Comparison of ENCODE assay signal across 10 cellular contexts in genomic region chr2:85277416-85278158, GRCh38. TPM values are rescaled to one million over a fixed set of nuclear protein-coding genes. Genes with fewer than 3 reads are reported as not detected.
DNase-seq lines count a peak whose midpoint lies in the region; ATAC-seq and TF ChIP-seq lines count a peak whose summit lies in the region.
"Had no signal": no experiment of that assay in that cellular context is flagged by ENCODE, and none has a peak within 500 bp of the region (broad histone marks: within the 10 kb centered on the region; RNA-seq: fewer than 3 reads in every experiment).

No MANE protein-coding gene starts in this region.

- DNase-seq in Karpas-422 (no peak), dermis microvascular lymphatic vessel endothelial cell (ENCODE audit: low read depth in 2 of 2) (peak; percentile 45 to 56), left lung (no peak), hippocampal formation (lab: John Stamatoyannopoulos, UW) (no peak), cortex of kidney (lab: John Stamatoyannopoulos, UW) (no peak)
- no peak for DNase-seq in activated naive CD4-positive, alpha-beta T cell (lab: John Stamatoyannopoulos, UW)
- DNase-seq: naive B cell, NCI-H1436 treated with DMSO at 0.1 percent for 48 hours had no signal

- H3K27ac ChIP-seq in Karpas-422 (ENCODE audit: low read length): no peak overlapping the region
- H3K27ac ChIP-seq in left lung: peak overlapping the region; percentile 19 to 28
- peak overlapping the region; percentile 19 for H3K27ac ChIP-seq in thymus (ENCODE audit: low read depth)

- no peak overlapping the region for H3K4me3 ChIP-seq in Karpas-422 (ENCODE audit: low read length)
- H3K4me3 ChIP-seq in left lung: no peak overlapping the region
- H3K4me3 ChIP-seq in thymus (ENCODE audit: low read length): no peak overlapping the region

- peak overlapping the region; percentile 23 for H3K4me2 ChIP-seq in Karpas-422 (ENCODE audit: low read depth, low read length, poor library complexity, severe bottlenecking)

- H3K27me3 ChIP-seq in Karpas-422 (ENCODE audit: low read length) (no peaks in the 10 kb centered on the region), left lung (no peaks in the 10 kb centered on the region), thymus (ENCODE audit: control insufficient read depth, insufficient read depth) (no peaks in the 10 kb centered on the region)

- H4K20me1 ChIP-seq in Karpas-422 (ENCODE audit: insufficient read depth, low read depth, low read length): no peaks in the 10 kb centered on the region

- H3K9me2 ChIP-seq in Karpas-422 (replicated peaks; ENCODE audit: insufficient read depth, low read length): no peaks in the 10 kb centered on the region

- no peak for TF ChIP-seq CTCF in left lung (IDR thresholded peaks at IDR 0.05)

- H3K36me3 ChIP-seq in Karpas-422 (ENCODE audit: insufficient read depth, low read length) (no peaks in the 10 kb centered on the region), left lung (no peaks in the 10 kb centered on the region), thymus (ENCODE audit: control insufficient read depth, insufficient read depth) (no peaks in the 10 kb centered on the region)

- no peaks in the 10 kb centered on the region for H3K9me3 ChIP-seq in Karpas-422 (ENCODE audit: low read length)
- H3K9me3 ChIP-seq in left lung: no peaks in the 10 kb centered on the region
- no peaks in the 10 kb centered on the region for H3K9me3 ChIP-seq in thymus (ENCODE audit: control insufficient read depth)

- no peak overlapping the region for H3K9ac ChIP-seq in Karpas-422 (ENCODE audit: low read length)

- intact Hi-C loops in left lung (cut with DNase I): no loop called here

- 80% methylated on average over 15 of the region's 15 CpGs for WGBS in thymus

- H2AFZ ChIP-seq in Karpas-422 (ENCODE audit: low read length): no peak overlapping the region

- peaks cover 7% of the 10 kb centered on the region for H3K4me1 ChIP-seq in Karpas-422 (ENCODE audit: low read length)
- peaks cover 4 to 22% of the 10 kb centered on the region in 2 donors for H3K4me1 ChIP-seq in left lung
- H3K4me1 ChIP-seq in thymus (ENCODE audit: control insufficient read depth, insufficient read depth, low read length): no peaks in the 10 kb centered on the region

- peak; percentile 65 for ATAC-seq in left lung
- no peak for ATAC-seq in HG03378 (IDR thresholded peaks at IDR 0.05; ENCODE audit: unreplicated experiment)

- H3K79me2 ChIP-seq in Karpas-422 (ENCODE audit: low read length): no peaks in the 10 kb centered on the region

RNA-seq across cellular contexts. Expression of gene TGOLN2, which starts 50.2 kb away (rescaled TPM):
- total RNA-seq in Karpas-422 (2014; rRNA removed; shearing (Covaris generic); ENCODE audit: low replicate concordance): 130 and 150 TPM in 2 replicates
- 56.1 and 70.3 TPM in 2 replicates for total RNA-seq in dermis microvascular lymphatic vessel endothelial cell
- total RNA-seq in left lung: 100 to 1,000 TPM; 122 to 133 TPM
- polyA plus RNA-seq in thymus: 33.4 TPM

Comparison
In these comparisons a context has a peak if more than half of its experiments do, and no peak if none do; other contexts are left out.
1. DNase-seq: peak in dermis microvascular lymphatic vessel endothelial cell (2 of 2); none in Karpas-422 (single experiment), left lung (0 of 2), activated naive CD4-positive, alpha-beta T cell (0 of 4), hippocampal formation (0 of 2) and cortex of kidney (single experiment).